13 cellular contexts compared by ENCODE assay signal in genomic region chr2:128319773-128320608, GRCh38. TPM values are rescaled to one million over a fixed set of nuclear protein-coding genes. Genes with fewer than 3 reads are reported as not detected.
DNase-seq lines count a peak whose midpoint lies in the region; ATAC-seq and TF ChIP-seq lines count a peak whose summit lies in the region.
"Had no signal": no experiment of that assay in that cellular context is flagged by ENCODE, and none has a peak within 500 bp of the region (broad histone marks: within the 10 kb centered on the region; RNA-seq: fewer than 3 reads in every experiment).

No MANE protein-coding gene starts in this region.

- H3K4me1 Mint-ChIP-seq in activated T-cell treated with anti-CD3 and anti-CD28 coated beads, Interleukin-2, amount 50 U/mL, for 24 hours (ENCODE audit: low read depth): peaks cover 32% of the 10 kb centered on the region
- H3K4me1 Mint-ChIP-seq in stimulated activated effector memory CD8-positive, alpha-beta T cell treated with anti-CD3 and anti-CD28 coated beads, Interleukin-12 subunit alpha, Interleukin-12 subunit beta, amount 100 ng/mL, for 72 hours: peaks cover 42% of the 10 kb centered on the region
- peaks cover 40% of the 10 kb centered on the region for H3K4me1 Mint-ChIP-seq in WTC11

- peak; percentile 32 for DNase-seq in activated T-cell treated with anti-CD3 and anti-CD28 coated beads, Interleukin-2, amount 50 U/mL, for 24 hours
- no peak for DNase-seq in activated T-cell treated with anti-CD3 and anti-CD28 coated beads, Interleukin-2, amount 50 U/mL, for 1 hour
- peak; percentile 62 for DNase-seq in RWPE2 (ENCODE audit: low spot score)
- DNase-seq in iPS-NIHi11 (ENCODE audit: low spot score): peak; percentile 9
- peak in 1 of 2 donors; percentile 50 for DNase-seq in stimulated activated effector memory CD8-positive, alpha-beta T cell treated with anti-CD3 and anti-CD28 coated beads, Interleukin-12 subunit alpha, Interleukin-12 subunit beta, amount 100 ng/mL, for 72 hours (ENCODE audit: low spot score in 2 of 2)
- no peak for DNase-seq in hippocampal formation (lab: John Stamatoyannopoulos, UW)
- no peak for DNase-seq in WTC11 (ENCODE audit: low spot score)
- DNase-seq in caudate nucleus (lab: John Stamatoyannopoulos, UW): no peak
- DNase-seq: AML-193; effector CD4-positive, alpha-beta T cell; NCI-H524 treated with DMSO at 0.1 percent for 48 hours; nephron progenitor cell had no signal

- no peaks in the 10 kb centered on the region for H3K9me3 ChIP-seq in RWPE2 (ENCODE audit: severe bottlenecking)

- CTCF ChIA-PET in WTC11 (lab: Charles Lee): interaction anchor here (0.7 to 2.0 kb wide), 5 partner anchors 67 to 325 kb away, joined by 3 to 8 read pairs (median 4); no protein-coding TSS in a partner anchor

- no peak overlapping the region for H3K27ac Mint-ChIP-seq in activated T-cell treated with anti-CD3 and anti-CD28 coated beads, Interleukin-2, amount 50 U/mL, for 24 hours
- H3K27ac Mint-ChIP-seq in stimulated activated effector memory CD8-positive, alpha-beta T cell treated with anti-CD3 and anti-CD28 coated beads, Interleukin-12 subunit alpha, Interleukin-12 subunit beta, amount 100 ng/mL, for 72 hours: no peak overlapping the region
- H3K27ac Mint-ChIP-seq in WTC11: no peak overlapping the region
- H3K27ac Mint-ChIP-seq: nephron progenitor cell had no signal

- no peak overlapping the region for H3K4me3 ChIP-seq in RWPE2 (ENCODE audit: severe bottlenecking)

- no peaks in the 10 kb centered on the region for H3K9me3 Mint-ChIP-seq in activated T-cell treated with anti-CD3 and anti-CD28 coated beads, Interleukin-2, amount 50 U/mL, for 24 hours
- no peaks in the 10 kb centered on the region for H3K9me3 Mint-ChIP-seq in stimulated activated effector memory CD8-positive, alpha-beta T cell treated with anti-CD3 and anti-CD28 coated beads, Interleukin-12 subunit alpha, Interleukin-12 subunit beta, amount 100 ng/mL, for 72 hours
- H3K9me3 Mint-ChIP-seq in WTC11: no peaks in the 10 kb centered on the region
- H3K9me3 Mint-ChIP-seq: nephron progenitor cell had no signal

- no peak overlapping the region for H3K4me3 Mint-ChIP-seq in activated T-cell treated with anti-CD3 and anti-CD28 coated beads, Interleukin-2, amount 50 U/mL, for 24 hours
- peak overlapping the region; percentile 75 for H3K4me3 Mint-ChIP-seq in stimulated activated effector memory CD8-positive, alpha-beta T cell treated with anti-CD3 and anti-CD28 coated beads, Interleukin-12 subunit alpha, Interleukin-12 subunit beta, amount 100 ng/mL, for 72 hours
- no peak overlapping the region for H3K4me3 Mint-ChIP-seq in WTC11

- H3K36me3 ChIP-seq in RWPE2 (ENCODE audit: low read depth): peaks cover 4% of the 10 kb centered on the region; the same call in 1 of the 2 replicates

- ATAC-seq in RWPE2 (ENCODE audit: low read depth): no peak
- ATAC-seq in stimulated activated effector memory CD8-positive, alpha-beta T cell treated with anti-CD3 and anti-CD28 coated beads, Interleukin-12 subunit alpha, Interleukin-12 subunit beta, amount 100 ng/mL, for 72 hours: no peak
- ATAC-seq in WTC11: no peak
- ATAC-seq: GM12878 had no signal

- H3K4me1 ChIP-seq in RWPE2 (ENCODE audit: insufficient read depth, poor library complexity, severe bottlenecking): no peaks in the 10 kb centered on the region

- TF ChIP-seq CTCF in RWPE2 (IDR thresholded peaks at IDR 0.05; ENCODE audit: poor library complexity, severe bottlenecking) (no peak), WTC11 (IDR thresholded peaks at IDR 0.05) (no peak)

- H3K27me3 ChIP-seq in RWPE2 (ENCODE audit: insufficient read depth, poor library complexity, severe bottlenecking): no peaks in the 10 kb centered on the region

- POLR2A ChIA-PET in WTC11 (lab: Charles Lee): no interaction called here

- H3K27ac ChIP-seq in RWPE2 (ENCODE audit: poor library complexity, severe bottlenecking): no peak overlapping the region
- no peak overlapping the region for H3K27ac ChIP-seq in caudate nucleus (ENCODE audit: low read depth, low read length)

- peaks cover 4% of the 10 kb centered on the region for H3K27me3 Mint-ChIP-seq in activated T-cell treated with anti-CD3 and anti-CD28 coated beads, Interleukin-2, amount 50 U/mL, for 24 hours
- H3K27me3 Mint-ChIP-seq in WTC11 (ENCODE audit: low read depth): peaks cover 20% of the 10 kb centered on the region

- peaks cover 11% of the 10 kb centered on the region for H3K36me3 Mint-ChIP-seq in activated T-cell treated with anti-CD3 and anti-CD28 coated beads, Interleukin-2, amount 50 U/mL, for 24 hours (ENCODE audit: low read depth)
- H3K36me3 Mint-ChIP-seq in stimulated activated effector memory CD8-positive, alpha-beta T cell treated with anti-CD3 and anti-CD28 coated beads, Interleukin-12 subunit alpha, Interleukin-12 subunit beta, amount 100 ng/mL, for 72 hours: no peaks in the 10 kb centered on the region
- H3K36me3 Mint-ChIP-seq in WTC11: 0 out of 2 replicates have a peak, but pooled peaks cover 3% of the 10 kb centered on the region

TF ChIP-seq in WTC11, 78 proteins besides CTCF, POLR2A, EP300 and RAD21:
- TF ChIP-seq, protein P1, sequence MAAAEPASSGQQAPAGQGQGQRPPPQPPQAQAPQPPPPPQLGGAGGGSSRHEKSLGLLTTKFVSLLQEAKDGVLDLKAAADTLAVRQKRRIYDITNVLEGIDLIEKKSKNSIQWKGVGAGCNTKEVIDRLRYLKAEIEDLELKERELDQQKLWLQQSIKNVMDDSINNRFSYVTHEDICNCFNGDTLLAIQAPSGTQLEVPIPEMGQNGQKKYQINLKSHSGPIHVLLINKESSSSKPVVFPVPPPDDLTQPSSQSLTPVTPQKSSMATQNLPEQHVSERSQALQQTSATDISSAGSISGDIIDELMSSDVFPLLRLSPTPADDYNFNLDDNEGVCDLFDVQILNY (CRISPR knock-in tag; IDR thresholded peaks at IDR 0.05): no peak
TF ChIP-seq in WTC11: peak in this region for 0.

RNA-seq across cellular contexts. Expression of gene HS6ST1, which starts 1.3 kb away (rescaled TPM):
- total RNA-seq in WTC11 (2021): 50.3 to 55.5 TPM (median 55.1 TPM) in 3 replicates

Comparison
In these comparisons a context has a peak if more than half of its experiments do, and no peak if none do; other contexts are left out.
1. DNase-seq: peak in activated T-cell treated with anti-CD3 and anti-CD28 coated beads, Interleukin-2, amount 50 U/mL, for 24 hours (single experiment), RWPE2 (single experiment) and iPS-NIHi11 (single experiment); none in activated T-cell treated with anti-CD3 and anti-CD28 coated beads, Interleukin-2, amount 50 U/mL, for 1 hour (single experiment), hippocampal formation (0 of 2), WTC11 (single experiment) and caudate nucleus (0 of 61).